1 cellular context compared by ENCODE assay signal in genomic region chr3:188000361-188000861, GRCh38.
TF ChIP-seq lines count a peak whose summit lies in the region.

No MANE protein-coding gene starts in this region.

TF ChIP-seq in H1, 55 proteins besides CTCF, POLR2A, EP300 and RAD21 (continued from another document):
- TF ChIP-seq RFX5 (IDR thresholded peaks at IDR 0.05; ENCODE audit: borderline replicate concordance, low read depth, low read length) (no peak), CREB1 (IDR thresholded peaks at IDR 0.05) (no peak), HDAC6 (IDR thresholded peaks at IDR 0.05; ENCODE audit: low read depth, low read length) (no peak), TAF1 (IDR thresholded peaks at IDR 0.05; ENCODE audit: low read depth, low read length) (no peak), SUZ12 (IDR thresholded peaks at IDR 0.05; ENCODE audit: low read length) (no peak), ZNF274 (IDR thresholded peaks at IDR 0.05; ENCODE audit: borderline replicate concordance, extremely low read depth, low read length) (no peak), RNF2 (IDR thresholded peaks at IDR 0.05; ENCODE audit: borderline replicate concordance, low read depth, low read length, missing control alignments, poor library complexity, severe bottlenecking) (no peak)
